ENCODE assay signal across 7 cellular contexts in the genomic region with DNA sequence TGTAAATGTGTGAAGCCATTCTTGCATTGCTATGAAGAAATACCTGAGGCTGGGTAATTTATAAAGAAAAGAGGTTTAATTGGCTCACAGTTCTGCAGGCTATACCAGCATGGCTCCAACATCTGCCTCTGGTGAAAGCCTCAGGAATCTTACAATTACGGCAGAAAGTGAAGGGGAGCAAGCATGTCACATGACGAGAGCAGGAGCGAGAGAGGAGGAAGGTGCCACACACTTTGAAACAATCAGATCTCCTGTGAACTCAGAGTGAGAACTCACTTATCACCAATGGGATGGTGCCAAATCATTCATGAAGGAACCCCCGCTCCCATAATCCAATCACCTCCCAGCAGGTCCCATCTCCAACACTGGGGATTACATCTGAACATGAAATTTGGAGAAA.
"Had no signal": no experiment of that assay in that cellular context is flagged by ENCODE, and none has a peak within 500 bp of the region (broad histone marks: within the 10 kb centered on the region; RNA-seq: fewer than 3 reads in every experiment).

No MANE protein-coding gene starts in this region.

- ATAC-seq: HepG2 had no signal

- H3K4me1 Mint-ChIP-seq: IgD-negative memory B cell had no signal

- FAIRE-seq: HepG2 had no signal

- H3K27ac Mint-ChIP-seq: IgD-negative memory B cell had no signal

- H3K9ac ChIP-seq: GM23248 had no signal

- H2AFZ ChIP-seq: GM23248 had no signal

- H3K4me3 ChIP-seq: GM23248 had no signal

- H3K27ac ChIP-seq: GM23248, HL-60 had no signal

- H3K4me3 Mint-ChIP-seq: IgD-negative memory B cell had no signal

- DNase-seq: GM23248, H7, HCEC 1CT, KG1 had no signal
